14 cellular contexts compared by ENCODE assay signal in genomic region chr3:16697437-16698258, GRCh38.
DNase-seq lines count a peak whose midpoint lies in the region; ATAC-seq and TF ChIP-seq lines count a peak whose summit lies in the region.
"Had no signal": no experiment of that assay in that cellular context is flagged by ENCODE, and none has a peak within 500 bp of the region (broad histone marks: within the 10 kb centered on the region; RNA-seq: fewer than 3 reads in every experiment).

No MANE protein-coding gene starts in this region.

- no peaks in the 10 kb centered on the region for H3K79me2 ChIP-seq in ACC112 (ENCODE audit: control insufficient read depth, insufficient read depth, low read length, unreplicated experiment)

- H3K9me3 Mint-ChIP-seq in progenitor cell of endocrine pancreas (ENCODE audit: low read depth) = no peaks in the 10 kb centered on the region
- no peaks in the 10 kb centered on the region for H3K9me3 Mint-ChIP-seq in activated T-helper 2 cell treated with anti-CD3 and anti-CD28 coated beads, Interferon-gamma antibody, Interleukin-2, Interleukin-4, amounts not matched to agents 10 μg/mL and 5 μg/mL and 100 μg/mL, durations not matched to agents 14 hours and 24 hours and 36 hours

- peaks cover 11% of the 10 kb centered on the region for H3K4me1 Mint-ChIP-seq in progenitor cell of endocrine pancreas (ENCODE audit: low read depth)
- no peaks in the 10 kb centered on the region for H3K4me1 Mint-ChIP-seq in activated T-helper 2 cell treated with anti-CD3 and anti-CD28 coated beads, Interferon-gamma antibody, Interleukin-2, Interleukin-4, amounts not matched to agents 10 μg/mL and 5 μg/mL and 100 μg/mL, durations not matched to agents 14 hours and 24 hours and 36 hours (ENCODE audit: low read depth)

- H3K4me3 ChIP-seq in ACC112 (ENCODE audit: low read depth, low read length) (no peak overlapping the region), fibroblast of villous mesenchyme (ENCODE audit: low read depth, low read length) (no peak overlapping the region)
- H3K4me3 ChIP-seq: transverse colon had no signal

- ATAC-seq in HG02885 (IDR thresholded peaks at IDR 0.05; ENCODE audit: poor library complexity, unreplicated experiment) (peak; percentile 49), HG03139 (IDR thresholded peaks at IDR 0.05; ENCODE audit: unreplicated experiment) (no peak)
- ATAC-seq: sciatic nerve had no signal

- peak overlapping the region; percentile 47 for H2AFZ ChIP-seq in ACC112 (ENCODE audit: low read length, unreplicated experiment)

- peaks cover 25% of the 10 kb centered on the region for H3K4me1 ChIP-seq in ACC112 (ENCODE audit: control insufficient read depth, insufficient read depth, low read length, unreplicated experiment)
- H3K4me1 ChIP-seq: transverse colon had no signal

- no peaks in the 10 kb centered on the region for H3K27me3 Mint-ChIP-seq in progenitor cell of endocrine pancreas
- peaks cover 17% of the 10 kb centered on the region for H3K27me3 Mint-ChIP-seq in activated T-helper 2 cell treated with anti-CD3 and anti-CD28 coated beads, Interferon-gamma antibody, Interleukin-2, Interleukin-4, amounts not matched to agents 10 μg/mL and 5 μg/mL and 100 μg/mL, durations not matched to agents 14 hours and 24 hours and 36 hours (ENCODE audit: low read depth)

- no peaks in the 10 kb centered on the region for H3K36me3 Mint-ChIP-seq in progenitor cell of endocrine pancreas (ENCODE audit: insufficient read depth)
- no peaks in the 10 kb centered on the region for H3K36me3 Mint-ChIP-seq in activated T-helper 2 cell treated with anti-CD3 and anti-CD28 coated beads, Interferon-gamma antibody, Interleukin-2, Interleukin-4, amounts not matched to agents 10 μg/mL and 5 μg/mL and 100 μg/mL, durations not matched to agents 14 hours and 24 hours and 36 hours (ENCODE audit: low read depth)

- peak; percentile 17 for DNase-seq in RPMI7951 (ENCODE audit: low read depth)
- DNase-seq in fibroblast of villous mesenchyme (ENCODE audit: low read depth) = peak; percentile 39
- DNase-seq in progenitor cell of endocrine pancreas (ENCODE audit: low spot score, unreplicated experiment) = no peak
- DNase-seq in activated effector memory CD4-positive, alpha-beta T cell treated with Interleukin-2 at 50 U/mL for 16 hours = no peak
- no peak for DNase-seq in activated T-helper 2 cell treated with anti-CD3 and anti-CD28 coated beads, Interferon-gamma antibody, Interleukin-2, Interleukin-4, amounts not matched to agents 10 μg/mL and 5 μg/mL and 100 μg/mL, durations not matched to agents 14 hours and 24 hours and 36 hours (ENCODE audit: low spot score)
- DNase-seq: anterior cingulate cortex, DMS53, NCI-H1694 treated with DMSO at 0.1 percent for 48 hours, OCI-M1, transverse colon had no signal

- no peaks in the 10 kb centered on the region for H3K36me3 ChIP-seq in ACC112 (ENCODE audit: insufficient read depth, low read length)
- H3K36me3 ChIP-seq: transverse colon had no signal

- no peak for TF ChIP-seq CTCF in fibroblast of villous mesenchyme (IDR thresholded peaks at IDR 0.05; ENCODE audit: insufficient read depth, low read depth, low read length)
- no peak for TF ChIP-seq CTCF in progenitor cell of endocrine pancreas (IDR thresholded peaks at IDR 0.05; ENCODE audit: unreplicated experiment)

- H3K27ac Mint-ChIP-seq in progenitor cell of endocrine pancreas = no peak overlapping the region
- H3K27ac Mint-ChIP-seq in activated T-helper 2 cell treated with anti-CD3 and anti-CD28 coated beads, Interferon-gamma antibody, Interleukin-2, Interleukin-4, amounts not matched to agents 10 μg/mL and 5 μg/mL and 100 μg/mL, durations not matched to agents 14 hours and 24 hours and 36 hours = no peak overlapping the region

- intact Hi-C loops in activated T-helper 2 cell treated with anti-CD3 and anti-CD28 coated beads, Interferon-gamma antibody, Interleukin-2, Interleukin-4, amounts not matched to agents 10 μg/mL and 5 μg/mL and 100 μg/mL, durations not matched to agents 14 hours and 24 hours and 36 hours (cut with micrococcal nuclease) = no loop called here

- H3K4me3 Mint-ChIP-seq in progenitor cell of endocrine pancreas (ENCODE audit: low read depth) = no peak overlapping the region
- H3K4me3 Mint-ChIP-seq in activated T-helper 2 cell treated with anti-CD3 and anti-CD28 coated beads, Interferon-gamma antibody, Interleukin-2, Interleukin-4, amounts not matched to agents 10 μg/mL and 5 μg/mL and 100 μg/mL, durations not matched to agents 14 hours and 24 hours and 36 hours (ENCODE audit: low read depth) = no peak overlapping the region

- peak overlapping the region; percentile 36; the same call in 1 of the 2 replicates for H3K27ac ChIP-seq in ACC112 (ENCODE audit: low read depth, low read length)
- H3K27ac ChIP-seq: transverse colon had no signal

- no peaks in the 10 kb centered on the region for H3K27me3 ChIP-seq in ACC112 (ENCODE audit: insufficient read depth, low read length)
- H3K27me3 ChIP-seq: transverse colon had no signal

Comparison
In these comparisons a context has a peak if more than half of its experiments do, and no peak if none do; other contexts are left out.
1. DNase-seq: peak in RPMI7951 (single experiment) and fibroblast of villous mesenchyme (single experiment); none in progenitor cell of endocrine pancreas (single experiment), activated effector memory CD4-positive, alpha-beta T cell treated with Interleukin-2 at 50 U/mL for 16 hours (single experiment) and activated T-helper 2 cell treated with anti-CD3 and anti-CD28 coated beads, Interferon-gamma antibody, Interleukin-2, Interleukin-4, amounts not matched to agents 10 μg/mL and 5 μg/mL and 100 μg/mL, durations not matched to agents 14 hours and 24 hours and 36 hours (single experiment).